24 cellular contexts compared by ENCODE assay signal in the genomic region with DNA sequence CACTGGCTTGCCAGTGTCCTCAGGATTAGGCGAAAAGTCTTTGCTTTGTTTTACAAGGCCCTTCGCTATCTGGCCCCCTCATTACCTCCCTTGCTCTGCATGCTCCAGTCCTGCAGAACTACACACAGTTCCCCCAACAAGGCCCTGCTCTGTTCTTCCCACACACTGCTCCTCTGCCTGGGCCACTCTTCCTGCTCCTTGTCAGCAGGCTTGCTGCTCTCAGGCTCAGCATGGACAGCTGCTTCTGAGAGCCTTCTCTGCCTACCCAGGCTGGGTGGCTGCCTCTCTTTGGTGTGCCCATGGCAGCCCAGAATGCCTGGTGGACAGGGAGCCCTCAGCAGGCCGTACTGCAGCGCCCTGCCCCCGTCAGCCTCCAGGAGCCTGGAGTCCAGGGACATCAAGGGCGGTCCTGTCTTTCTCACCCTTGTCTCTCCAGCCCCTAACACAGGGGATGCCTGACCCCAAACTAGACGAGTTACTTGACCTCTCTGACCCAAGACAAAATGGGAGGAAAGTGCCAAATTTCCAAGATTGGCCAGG. TPM values are rescaled to one million over a fixed set of nuclear protein-coding genes. Genes with fewer than 3 reads are reported as not detected.
DNase-seq lines count a peak whose midpoint lies in the region; ATAC-seq, FAIRE-seq and TF ChIP-seq lines count a peak whose summit lies in the region.
"Had no signal": no experiment of that assay in that cellular context is flagged by ENCODE, and none has a peak within 500 bp of the region (broad histone marks: within the 10 kb centered on the region; RNA-seq: fewer than 3 reads in every experiment).

No MANE protein-coding gene starts in this region.

- H3K79me2 ChIP-seq in OCI-LY1 (ENCODE audit: insufficient read depth, low read length) = no peaks in the 10 kb centered on the region

- H3K27me3 ChIP-seq in OCI-LY1 (ENCODE audit: insufficient read depth, low read length) = no peaks in the 10 kb centered on the region
- H3K27me3 ChIP-seq: BE2C had no signal

- H3K27me3 Mint-ChIP-seq in endothelial cell (ENCODE audit: unreplicated experiment) (peaks cover 2% of the 10 kb centered on the region), immature natural killer cell (ENCODE audit: low read depth in 3 of 3) (peaks cover 0 to 3% (median 0%) of the 10 kb centered on the region in 3 donors)
- H3K27me3 Mint-ChIP-seq: CD4-positive, alpha-beta T cell had no signal

- no peaks in the 10 kb centered on the region for H3K9me2 ChIP-seq in OCI-LY1 (ENCODE audit: low read depth, low read length)

- H3K9me3 Mint-ChIP-seq in endothelial cell (ENCODE audit: unreplicated experiment) (no peaks in the 10 kb centered on the region), immature natural killer cell (peaks cover 0 to 1% (median 0%) of the 10 kb centered on the region in 6 donors)
- H3K9me3 Mint-ChIP-seq: CD4-positive, alpha-beta T cell; GM23338; HFFc6 had no signal

- FAIRE-seq in urothelium cell line (lab: Jason Lieb, UNC) = peak; percentile 66
- FAIRE-seq: A204.1, D721Med, G401.6, GM12891, GM18507, H54, HTR-8/SVneo had no signal

- no peak overlapping the region for H3K4me2 ChIP-seq in OCI-LY1 (ENCODE audit: low read length)
- H3K4me2 ChIP-seq: GM23338 had no signal

- no peak overlapping the region for H3K4me3 ChIP-seq in OCI-LY1 (ENCODE audit: low read depth, low read length, poor library complexity, severe bottlenecking)
- H3K4me3 ChIP-seq: GM23338 had no signal

- H3K4me1 Mint-ChIP-seq in endothelial cell (ENCODE audit: unreplicated experiment) = peaks cover 4% of the 10 kb centered on the region
- peaks cover 26% of the 10 kb centered on the region in 2 donors for H3K4me1 Mint-ChIP-seq in immature natural killer cell

- H3K36me3 Mint-ChIP-seq in endothelial cell (ENCODE audit: low read depth, unreplicated experiment) = peaks cover 10% of the 10 kb centered on the region
- no peaks in the 10 kb centered on the region for H3K36me3 Mint-ChIP-seq in immature natural killer cell

- H3K27ac Mint-ChIP-seq in endothelial cell (ENCODE audit: unreplicated experiment) (no peak overlapping the region), immature natural killer cell (no peak overlapping the region)
- H3K27ac Mint-ChIP-seq: CD4-positive, alpha-beta T cell; GM23338; HFFc6 had no signal

- no peak overlapping the region for H2AFZ ChIP-seq in OCI-LY1 (ENCODE audit: low read length)
- H2AFZ ChIP-seq: GM23338 had no signal

- DNase-seq in endothelial cell (ENCODE audit: low spot score) (no peak), occipital lobe (lab: John Stamatoyannopoulos, UW) (peak; percentile 45), urothelium cell line (ENCODE audit: low spot score) (no peak), immature natural killer cell (no peak), NCI-H82 (lab: John Stamatoyannopoulos, UW) (no peak), NCI-H446 treated with DMSO at 0.1 percent for 48 hours (lab: John Stamatoyannopoulos, UW) (no peak)
- DNase-seq: ACHN; BE2C; Caco-2; CD4-positive, alpha-beta T cell; HFFc6; IMR-90 had no signal

- peaks cover 13% of the 10 kb centered on the region; the same call in 1 of the 2 replicates for H3K36me3 ChIP-seq in OCI-LY1 (ENCODE audit: insufficient read depth, low read length)
- H3K36me3 ChIP-seq: BE2C had no signal

- H4K20me1 ChIP-seq in OCI-LY1 (ENCODE audit: insufficient read depth, low read length) = no peaks in the 10 kb centered on the region

- H3K9me3 ChIP-seq in OCI-LY1 (ENCODE audit: low read length) = no peaks in the 10 kb centered on the region
- H3K9me3 ChIP-seq: BE2C, Caco-2 had no signal

- peaks cover 27% of the 10 kb centered on the region for H3K4me1 ChIP-seq in OCI-LY1 (ENCODE audit: insufficient read depth, low read length, severe bottlenecking)
- H3K4me1 ChIP-seq: BE2C, Caco-2 had no signal

- no peaks in the 10 kb centered on the region; the same call in 1 of the 2 replicates for H3F3A ChIP-seq in OCI-LY1 (ENCODE audit: insufficient read depth, low read length)

- TF ChIP-seq CTCF in OCI-LY1 (IDR thresholded peaks at IDR 0.05; ENCODE audit: low read length) (no peak), endothelial cell (IDR thresholded peaks at IDR 0.05; ENCODE audit: unreplicated experiment) (no peak)

- no peak for ATAC-seq in GM18867 (IDR thresholded peaks at IDR 0.05; ENCODE audit: unreplicated experiment)
- ATAC-seq: GM23338, HCT116 had no signal

- H3K9ac ChIP-seq in OCI-LY1 (ENCODE audit: low read length) = no peak overlapping the region

- H3K4me3 Mint-ChIP-seq in endothelial cell (ENCODE audit: unreplicated experiment) (peak overlapping the region; percentile 42), immature natural killer cell (no peak overlapping the region)
- H3K4me3 Mint-ChIP-seq: CD4-positive, alpha-beta T cell; GM23338; HFFc6 had no signal

- peak overlapping the region; percentile 24 for H3K27ac ChIP-seq in OCI-LY1 (ENCODE audit: low read depth, low read length, poor library complexity, severe bottlenecking)
- H3K27ac ChIP-seq: C4-2B had no signal

RNA-seq across cellular contexts. Expression of a gene that starts 56.7 kb away (rescaled TPM):
- total RNA-seq in endothelial cell (ENCODE audit: unreplicated experiment) (0.21 TPM), occipital lobe (1.1 TPM)
- polyA plus RNA-seq in immature natural killer cell = under 1 TPM; 0.39 to 0.58 (median 0.50) TPM
- total RNA-seq: Caco-2, IMR-90 had no signal
